ENCODE assay signal across 8 cellular contexts in genomic region chr6:136525586-136526195, GRCh38. TPM values are rescaled to one million over a fixed set of nuclear protein-coding genes. Genes with fewer than 3 reads are reported as not detected.
DNase-seq lines count a peak whose midpoint lies in the region; ATAC-seq, FAIRE-seq and TF ChIP-seq lines count a peak whose summit lies in the region.
"Had no signal": no experiment of that assay in that cellular context is flagged by ENCODE, and none has a peak within 500 bp of the region (broad histone marks: within the 10 kb centered on the region; RNA-seq: fewer than 3 reads in every experiment).

No MANE protein-coding gene starts in this region.

- ATAC-seq in GM23338 (peak; percentile 57), Right ventricle myocardium superior (ENCODE audit: poor library complexity) (no peak), right cardiac atrium (no peak), HG03095 (IDR thresholded peaks at IDR 0.05; ENCODE audit: unreplicated experiment) (no peak)

- intact Hi-C loops in Right ventricle myocardium superior (cut with DNase I) (no loop called here), right cardiac atrium (cut with DNase I) (no loop called here)

- H3K36me3 ChIP-seq in GM23338 (ENCODE audit: insufficient read depth) (no peaks in the 10 kb centered on the region), bronchial epithelial cell (ENCODE audit: control insufficient read depth, insufficient read depth, low read length) (no peaks in the 10 kb centered on the region), neural progenitor cell (no peaks in the 10 kb centered on the region)

- DNase-seq in GM23338 (ENCODE audit: low spot score), result no peak
- peak; percentile 69 for DNase-seq in NCI-H345 (lab: John Stamatoyannopoulos, UW)
- peak; percentile 69 for DNase-seq in bronchial epithelial cell (ENCODE audit: low read depth)
- peak; percentile 30 for DNase-seq in neural progenitor cell (ENCODE audit: low spot score)
- DNase-seq in Right ventricle myocardium superior, result no peak
- no peak for DNase-seq in right cardiac atrium
- DNase-seq: cortex of kidney had no signal

- H3K27ac ChIP-seq in GM23338 (ENCODE audit: low read depth), result peak overlapping the region; percentile 36; the same call in 1 of the 2 replicates
- peak overlapping the region; percentile 31 for H3K27ac ChIP-seq in neural progenitor cell
- H3K27ac ChIP-seq in right cardiac atrium (ENCODE audit: low read length), result no peak overlapping the region

- no peaks in the 10 kb centered on the region; the same call in 1 of the 2 replicates for H3K9me2 ChIP-seq in GM23338 (ENCODE audit: insufficient read depth)

- H3K79me2 ChIP-seq in GM23338 (replicated peaks; ENCODE audit: insufficient read depth) (peaks cover 97% of the 10 kb centered on the region), neural progenitor cell (ENCODE audit: low read depth) (peaks cover 4% of the 10 kb centered on the region)

- no peaks in the 10 kb centered on the region for H3K9me3 ChIP-seq in neural progenitor cell (ENCODE audit: low read depth)
- H3K9me3 ChIP-seq in right cardiac atrium (ENCODE audit: control insufficient read depth, low read length), result no peaks in the 10 kb centered on the region

- H3K4me2 ChIP-seq in GM23338 (peak overlapping the region; percentile 63), neural progenitor cell (peak overlapping the region; percentile 60)

- TF ChIP-seq CTCF in GM23338 (conservative IDR thresholded peaks at IDR 0.05; ENCODE audit: low read depth in 2 of 2), result peak in 1 of 2 experiments; percentile 42; a peak in 2 of 4 replicates
- TF ChIP-seq CTCF in bronchial epithelial cell (IDR thresholded peaks at IDR 0.05; ENCODE audit: insufficient read depth, low read length, severe bottlenecking), result peak; percentile 3
- no peak for TF ChIP-seq CTCF in neural progenitor cell (IDR thresholded peaks at IDR 0.05)

- H3K27ac Mint-ChIP-seq in GM23338 (peak overlapping the region; percentile 87), neural progenitor cell (peak overlapping the region; percentile 74)

- peaks cover 63% of the 10 kb centered on the region for H3K4me1 ChIP-seq in GM23338 (ENCODE audit: insufficient read depth)
- peaks cover 43% of the 10 kb centered on the region for H3K4me1 ChIP-seq in neural progenitor cell
- H3K4me1 ChIP-seq in right cardiac atrium (ENCODE audit: control insufficient read depth, insufficient read depth, low read length), result no peaks in the 10 kb centered on the region

- no peak overlapping the region; the same call in 2 of the 3 replicates for H3K4me3 Mint-ChIP-seq in GM23338
- peak overlapping the region; percentile 65 for H3K4me3 Mint-ChIP-seq in neural progenitor cell

- 52% methylated on average over 8 of the region's 8 CpGs for WGBS in right cardiac atrium

- H3K4me1 Mint-ChIP-seq in GM23338 (peaks cover 56% of the 10 kb centered on the region), neural progenitor cell (peaks cover 41% of the 10 kb centered on the region)

- no peak overlapping the region for H3K4me3 ChIP-seq in GM23338
- H3K4me3 ChIP-seq in bronchial epithelial cell (ENCODE audit: low read depth, low read length), result no peak overlapping the region
- H3K4me3 ChIP-seq in neural progenitor cell, result no peak overlapping the region
- no peak overlapping the region for H3K4me3 ChIP-seq in right cardiac atrium (ENCODE audit: low read length)

- FAIRE-seq in bronchial epithelial cell (lab: Jason Lieb, UNC), result no peak

- H3K9ac ChIP-seq in neural progenitor cell, result no peak overlapping the region

- peaks cover 7% of the 10 kb centered on the region; the same call in 1 of the 2 replicates for H4K20me1 ChIP-seq in GM23338 (replicated peaks; ENCODE audit: insufficient read depth)
- H4K20me1 ChIP-seq in neural progenitor cell (ENCODE audit: low read depth), result no peaks in the 10 kb centered on the region

- H3K27me3 ChIP-seq in GM23338 (ENCODE audit: insufficient read depth), result no peaks in the 10 kb centered on the region
- no peaks in the 10 kb centered on the region for H3K27me3 ChIP-seq in bronchial epithelial cell (ENCODE audit: control insufficient read depth, insufficient read depth, low read length)
- no peaks in the 10 kb centered on the region for H3K27me3 ChIP-seq in neural progenitor cell
- H3K27me3 ChIP-seq in right cardiac atrium (ENCODE audit: control insufficient read depth, insufficient read depth), result peaks cover 3% of the 10 kb centered on the region

- no peaks in the 10 kb centered on the region for H3K9me3 Mint-ChIP-seq in GM23338
- H3K9me3 Mint-ChIP-seq in neural progenitor cell, result no peaks in the 10 kb centered on the region

- H3F3A ChIP-seq in GM23338 (replicated peaks; ENCODE audit: low read depth), result no peaks in the 10 kb centered on the region; the same call in 1 of the 2 replicates
- peaks cover 18% of the 10 kb centered on the region for H3F3A ChIP-seq in neural progenitor cell (ENCODE audit: low read depth)

- peaks cover 11% of the 10 kb centered on the region for H3K27me3 Mint-ChIP-seq in GM23338 (ENCODE audit: insufficient read depth, low read depth, poor library complexity)
- no peaks in the 10 kb centered on the region for H3K27me3 Mint-ChIP-seq in neural progenitor cell (ENCODE audit: insufficient read depth, low read depth)

- H2AFZ ChIP-seq in GM23338, result no peak overlapping the region
- peak overlapping the region; percentile 26 for H2AFZ ChIP-seq in neural progenitor cell (replicated peaks)

- no peaks in the 10 kb centered on the region for H3K36me3 Mint-ChIP-seq in GM23338 (ENCODE audit: low read depth)
- H3K36me3 Mint-ChIP-seq in neural progenitor cell, result no peaks in the 10 kb centered on the region

TF ChIP-seq in GM23338, 12 proteins besides CTCF, POLR2A, EP300 and RAD21 (continues in another document):
- no peak for TF ChIP-seq NANOG (IDR thresholded peaks at IDR 0.05; ENCODE audit: borderline replicate concordance)
- TF ChIP-seq CREB1 (CRISPR knock-in tag; IDR thresholded peaks at IDR 0.05; ENCODE audit: low read depth), result no peak
- no peak for TF ChIP-seq ETS1 (IDR thresholded peaks at IDR 0.05)
- TF ChIP-seq POLR2AphosphoS5 (IDR thresholded peaks at IDR 0.05; ENCODE audit: low read depth), result no peak
- TF ChIP-seq EZH2 (IDR thresholded peaks at IDR 0.05; ENCODE audit: low read depth, unreplicated experiment), result no peak
- TF ChIP-seq REST (IDR thresholded peaks at IDR 0.05; ENCODE audit: unreplicated experiment), result no peak

RNA-seq across cellular contexts. Expression of gene MAP7, which starts 24.5 kb away (rescaled TPM):
- total RNA-seq in GM23338 (2014; rRNA removed; shearing (Covaris generic)), result 47.8 and 49.2 TPM in 2 replicates
- polyA plus RNA-seq in GM23338 (2016; fragmentation: Nextera tagmentation; extraction: Ambion mirVana) (43.2 and 44.7 TPM in 2 replicates), right cardiac atrium (0.79 TPM)
- total RNA-seq in bronchial epithelial cell (30.8 and 50.4 TPM in 2 replicates), neural progenitor cell (ENCODE audit: low replicate concordance) (8.9 and 9.0 TPM in 2 replicates), Right ventricle myocardium superior (2.1 TPM), right cardiac atrium (1 to 10 TPM; 1.3 to 2.5 (median 1.8) TPM)

Comparison
In these comparisons a context has a peak if more than half of its experiments do, and no peak if none do; other contexts are left out.
1. DNase-seq: peak in NCI-H345 (single experiment), bronchial epithelial cell (single experiment) and neural progenitor cell (single experiment); none in GM23338 (single experiment), Right ventricle myocardium superior (single experiment) and right cardiac atrium (0 of 3).